21 cellular contexts compared by ENCODE assay signal in genomic region chr7:44515595-44516268, GRCh38. TPM values are rescaled to one million over a fixed set of nuclear protein-coding genes. Genes with fewer than 3 reads are reported as not detected.
"Had no signal": no experiment of that assay in that cellular context is flagged by ENCODE, and none has a peak within 500 bp of the region (broad histone marks: within the 10 kb centered on the region; RNA-seq: fewer than 3 reads in every experiment).

No MANE protein-coding gene starts in this region.

- H3K4me1 ChIP-seq: ascending aorta, breast epithelium, lower lobe of right lung, parathyroid adenoma, thyroid gland had no signal

- H3K4me1 Mint-ChIP-seq: natural killer cell; stimulated activated memory B cell treated with anti-CD40 and anti-IgM and Interleukin-4, amounts not matched to agents 10 μg/mL and 1 μg/mL and 100 μg/mL, for 72 hours had no signal

- H3K9me3 Mint-ChIP-seq: natural killer cell; stimulated activated memory B cell treated with anti-CD40 and anti-IgM and Interleukin-4, amounts not matched to agents 10 μg/mL and 1 μg/mL and 100 μg/mL, for 72 hours had no signal

- H3K79me2 ChIP-seq: hepatocyte, parathyroid adenoma had no signal

- ATAC-seq: lower lobe of right lung, natural killer cell, sciatic nerve had no signal

- H2AFZ ChIP-seq: hepatocyte, parathyroid adenoma had no signal

- H3K4me3 ChIP-seq: ascending aorta, breast epithelium, hepatocyte, lower lobe of right lung, smooth muscle cell, thyroid gland had no signal

- H3K27ac ChIP-seq: ascending aorta, breast epithelium, hepatocyte, lower lobe of right lung, parathyroid adenoma, thyroid gland, VCaP had no signal

- H3K9ac ChIP-seq: parathyroid adenoma had no signal

- H3K9me3 ChIP-seq: ascending aorta, breast epithelium, lower lobe of right lung, thyroid gland had no signal

- H3K4me2 ChIP-seq: hepatocyte, smooth muscle cell had no signal

- H3K36me3 ChIP-seq: ascending aorta, breast epithelium, lower lobe of right lung, thyroid gland had no signal

- DNase-seq: activated CD4-positive, alpha-beta T cell treated with anti-CD3 and anti-CD28 coated beads for 1 hour; activated CD8-positive, alpha-beta memory T cell treated with anti-CD3 and anti-CD28 coated beads for 24 hours; activated CD8-positive, alpha-beta memory T cell treated with anti-CD3 and anti-CD28 coated beads, Interleukin-2, amount 50 U/mL, for 48 hours; activated effector memory CD4-positive, alpha-beta T cell treated with Interleukin-2 at 50 U/mL for 16 hours; activated naive CD4-positive, alpha-beta T cell treated with anti-CD3 and anti-CD28 coated beads, Interleukin-2, amount 50 U/mL, for 16 hours; activated T-cell treated with anti-CD3 and anti-CD28 coated beads, Interleukin-2, amount 50 U/mL, for 48 hours; cerebellar nuclear complex; cortex of kidney; lower lobe of right lung; natural killer cell; stimulated activated CD4-positive, alpha-beta T cell treated with anti-CD3 and anti-CD28 coated beads, Interleukin-4, amount 100 ng/mL, for 4 hours; T-helper 2 cell; thyroid gland had no signal

- H3K36me3 Mint-ChIP-seq: natural killer cell; stimulated activated memory B cell treated with anti-CD40 and anti-IgM and Interleukin-4, amounts not matched to agents 10 μg/mL and 1 μg/mL and 100 μg/mL, for 72 hours had no signal

- H3K4me3 Mint-ChIP-seq: natural killer cell; stimulated activated memory B cell treated with anti-CD40 and anti-IgM and Interleukin-4, amounts not matched to agents 10 μg/mL and 1 μg/mL and 100 μg/mL, for 72 hours had no signal

- H3K27ac Mint-ChIP-seq: natural killer cell; stimulated activated memory B cell treated with anti-CD40 and anti-IgM and Interleukin-4, amounts not matched to agents 10 μg/mL and 1 μg/mL and 100 μg/mL, for 72 hours had no signal

- H3K27me3 ChIP-seq: ascending aorta, breast epithelium, hepatocyte, thyroid gland had no signal

RNA-seq across cellular contexts. Expression of gene NPC1L1, which starts 25.4 kb away (rescaled TPM):
- total RNA-seq: ascending aorta, thyroid gland had no signal
